11 cellular contexts compared by ENCODE assay signal in the genomic region with DNA sequence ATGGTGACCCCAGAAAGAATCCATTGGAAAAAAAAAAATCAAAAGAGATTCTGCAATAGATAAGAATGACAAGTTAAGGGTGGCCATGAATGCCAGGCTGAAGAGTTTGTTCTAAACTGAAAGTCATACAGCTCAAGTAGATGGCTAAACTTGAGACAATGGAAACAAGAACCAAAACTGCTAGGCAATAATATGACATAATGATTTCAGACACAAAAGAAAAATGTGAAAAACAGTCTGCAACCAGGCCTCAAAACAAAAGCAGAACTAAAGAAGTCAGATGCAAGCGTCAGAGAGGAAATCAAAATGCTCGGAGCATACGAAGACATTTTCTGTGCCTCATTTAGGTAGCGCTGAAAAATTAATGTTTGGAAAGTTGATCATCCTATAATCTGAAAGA. TPM values are rescaled to one million over a fixed set of nuclear protein-coding genes. Genes with fewer than 3 reads are reported as not detected.
DNase-seq lines count a peak whose midpoint lies in the region; ATAC-seq, FAIRE-seq and TF ChIP-seq lines count a peak whose summit lies in the region.
"Had no signal": no experiment of that assay in that cellular context is flagged by ENCODE, and none has a peak within 500 bp of the region (broad histone marks: within the 10 kb centered on the region; RNA-seq: fewer than 3 reads in every experiment).

No MANE protein-coding gene starts in this region.

- H3K36me3 ChIP-seq in MM.1S (replicated peaks; ENCODE audit: insufficient read depth, low read length): no peaks in the 10 kb centered on the region
- H3K36me3 ChIP-seq in ascending aorta: no peaks in the 10 kb centered on the region
- H3K36me3 ChIP-seq in esophagus muscularis mucosa: peaks cover 0 to 13% (median 4%) of the 10 kb centered on the region in 4 donors
- H3K36me3 ChIP-seq in HepG2 (replicated peaks in 1 of 2; ENCODE audit: control insufficient read depth in 1 of 2, insufficient read depth in 2 of 2, low read length in 2 of 2): no peaks in the 10 kb centered on the region

- peaks cover 0 to 4% of the 10 kb centered on the region in 2 donors for H3K36me3 Mint-ChIP-seq in naive B cell

- H3K27me3 Mint-ChIP-seq in naive B cell: no peaks in the 10 kb centered on the region

- no peak for TF ChIP-seq EP300 in esophagus muscularis mucosa (IDR thresholded peaks at IDR 0.05)
- TF ChIP-seq EP300 in HepG2 (IDR thresholded peaks at IDR 0.05; ENCODE audit: low read depth in 2 of 2, low read length in 2 of 2): no peak
- no peak for TF ChIP-seq EP300 in HepG2 (CRISPR knock-in tag; IDR thresholded peaks at IDR 0.05; ENCODE audit: borderline replicate concordance)

- H3K4me1 ChIP-seq in MM.1S (ENCODE audit: low read length) (peaks cover 17% of the 10 kb centered on the region), ascending aorta (no peaks in the 10 kb centered on the region), esophagus muscularis mucosa (no peaks in the 10 kb centered on the region), HepG2 (ENCODE audit: insufficient read depth, low read length) (no peaks in the 10 kb centered on the region)

- FAIRE-seq in HepG2 (lab: Jason Lieb, UNC): no peak

- TF ChIP-seq POLR2A in esophagus muscularis mucosa (IDR thresholded peaks at IDR 0.05; ENCODE audit: low read depth) (no peak), HepG2 (IDR thresholded peaks at IDR 0.05; ENCODE audit: insufficient read depth in 1 of 2, low read depth in 2 of 2, low read length in 2 of 2) (no peak)

- H4K20me1 ChIP-seq in MM.1S (ENCODE audit: insufficient read depth, low read length) (no peaks in the 10 kb centered on the region), HepG2 (ENCODE audit: insufficient read depth, low read length) (no peaks in the 10 kb centered on the region)

- in situ Hi-C loops in HepG2 (cut with HindIII; ENCODE audit: extremely low pct_ligation_motif_present, low pct_unique_long_range_greater_than_20kb): no loop called here

- H3K4me1 Mint-ChIP-seq in naive B cell: peaks cover 10 to 25% (median 17%) of the 10 kb centered on the region in 3 donors
- H3K4me1 Mint-ChIP-seq: GM23338, immature natural killer cell had no signal

- H3F3A ChIP-seq in MM.1S (ENCODE audit: insufficient read depth, low read length): peaks cover 24% of the 10 kb centered on the region

- peak overlapping the region; percentile 70 for H3K4me2 ChIP-seq in MM.1S (ENCODE audit: low read depth, low read length)
- no peak overlapping the region for H3K4me2 ChIP-seq in HepG2 (ENCODE audit: low read depth, low read length)
- H3K4me2 ChIP-seq: GM23338 had no signal

- H3K9ac ChIP-seq in MM.1S (ENCODE audit: low read length) (peak overlapping the region; percentile 57; the same call in 1 of the 2 replicates), HepG2 (ENCODE audit: insufficient read depth, low read depth, low read length) (no peak overlapping the region)

- H3K4me3 Mint-ChIP-seq in naive B cell: peak overlapping the region; percentile 16 to 85 (median 64)
- H3K4me3 Mint-ChIP-seq: GM23338, immature natural killer cell had no signal

- H3K27ac ChIP-seq in MM.1S (ENCODE audit: low read length) (peak overlapping the region; percentile 89), ascending aorta (peak overlapping the region in 1 of 2 donors; percentile 27), esophagus muscularis mucosa (replicated peaks in 1 of 4) (peak overlapping the region in 2 of 4 donors; percentile 17 to 22), coronary artery (peak overlapping the region in 1 of 2 donors; percentile 43), HepG2 (ENCODE audit: extremely low read length, insufficient read depth, low read length) (no peak overlapping the region)

- H3K27ac Mint-ChIP-seq in naive B cell: peak overlapping the region; percentile 88 to 94 (median 92)
- H3K27ac Mint-ChIP-seq: GM23338 had no signal

- intact Hi-C loops in ascending aorta (cut with DNase I): no loop called here
- intact Hi-C loops in esophagus muscularis mucosa (cut with DNase I): no loop called here
- intact Hi-C loops in HepG2 (cut with micrococcal nuclease; ENCODE audit: unreplicated experiment): no loop called here

- DNase-seq in MM.1S: peak; percentile 91
- peak; percentile 68 for DNase-seq in naive B cell
- no peak for DNase-seq in ascending aorta (ENCODE audit: low spot score in 2 of 2)
- no peak for DNase-seq in esophagus muscularis mucosa (ENCODE audit: extremely low spot score)
- DNase-seq in coronary artery (ENCODE audit: low spot score): no peak
- DNase-seq in HepG2 (ENCODE audit: low spot score): no peak
- DNase-seq: DMS53, immature natural killer cell had no signal

- no peak for TF ChIP-seq CTCF in MM.1S (IDR thresholded peaks at IDR 0.05; ENCODE audit: low read length)
- TF ChIP-seq CTCF in ascending aorta (IDR thresholded peaks at IDR 0.05): no peak
- no peak for TF ChIP-seq CTCF in esophagus muscularis mucosa (IDR thresholded peaks at IDR 0.05)
- no peak for TF ChIP-seq CTCF in coronary artery (IDR thresholded peaks at IDR 0.05)
- no peak for TF ChIP-seq CTCF in HepG2 (CRISPR knock-in tag; IDR thresholded peaks at IDR 0.05)

- H3K79me2 ChIP-seq in MM.1S (ENCODE audit: low read length): no peaks in the 10 kb centered on the region
- no peaks in the 10 kb centered on the region for H3K79me2 ChIP-seq in HepG2 (ENCODE audit: insufficient read depth, low read length)

- 86% methylated on average over 4 of the region's 4 CpGs for WGBS in esophagus muscularis mucosa
- 96% methylated on average over 4 of the region's 4 CpGs for WGBS in HepG2 (ENCODE audit: low lambda C conversion rate)

- H3K27me3 ChIP-seq in MM.1S (replicated peaks; ENCODE audit: insufficient read depth, low read length) (no peaks in the 10 kb centered on the region), ascending aorta (no peaks in the 10 kb centered on the region), esophagus muscularis mucosa (no peaks in the 10 kb centered on the region), HepG2 (ENCODE audit: control insufficient read depth in 1 of 2, insufficient read depth in 2 of 2, low read length in 2 of 2) (no peaks in the 10 kb centered on the region)

- no peaks in the 10 kb centered on the region for H3K9me3 Mint-ChIP-seq in naive B cell
- H3K9me3 Mint-ChIP-seq: immature natural killer cell had no signal

- H3K4me3 ChIP-seq in MM.1S (ENCODE audit: low read length) (peak overlapping the region; percentile 40), ascending aorta (no peak overlapping the region), esophagus muscularis mucosa (no peak overlapping the region), coronary artery (no peak overlapping the region), HepG2 (replicated peaks in 1 of 3; ENCODE audit: insufficient read depth in 1 of 3, low read depth in 2 of 3, low read length in 3 of 3) (no peak overlapping the region)
- H3K4me3 ChIP-seq: GM23338 had no signal

- POLR2A ChIA-PET in HepG2 (lab: Yijun Ruan, JAX): no interaction called here

- H2AFZ ChIP-seq in MM.1S (ENCODE audit: low read length) (peak overlapping the region; percentile 36; the same call in 1 of the 2 replicates), HepG2 (ENCODE audit: low read length) (no peak overlapping the region)
- H2AFZ ChIP-seq: GM23338 had no signal

- no peaks in the 10 kb centered on the region for H3K9me3 ChIP-seq in MM.1S (replicated peaks; ENCODE audit: insufficient read depth, low read length)
- H3K9me3 ChIP-seq in ascending aorta: no peaks in the 10 kb centered on the region
- H3K9me3 ChIP-seq in esophagus muscularis mucosa: no peaks in the 10 kb centered on the region
- no peaks in the 10 kb centered on the region for H3K9me3 ChIP-seq in HepG2 (ENCODE audit: low read length)

- no peak for TF ChIP-seq RAD21 in HepG2 (CRISPR knock-in tag; IDR thresholded peaks at IDR 0.05)

- BruUV-seq in HepG2 (replicated peaks; lab: Mats Ljungman, UMichigan): no TSS peak

- CTCF ChIA-PET in HepG2 (lab: Yijun Ruan, JAX; ENCODE audit: low intra/inter-chr PET ratio, low total read pairs): no interaction called here

- ATAC-seq in GM18858 (IDR thresholded peaks at IDR 0.05; ENCODE audit: unreplicated experiment) (peak; percentile 85), HG02571 (IDR thresholded peaks at IDR 0.05; ENCODE audit: unreplicated experiment) (peak; percentile 63), naive B cell (ENCODE audit: low read depth in 2 of 2) (peak; percentile 97 to 98), HepG2 (no peak)
- ATAC-seq: GM23338 had no signal

- no peaks in the 10 kb centered on the region for H3K9me2 ChIP-seq in MM.1S (replicated peaks; ENCODE audit: insufficient read depth, low read length)

RNA-seq across cellular contexts. Expression of a gene that starts 54.4 kb away (rescaled TPM):
- 10 to 100 TPM; 18.8 to 42.5 (median 32.3) TPM for polyA plus RNA-seq in naive B cell (ENCODE audit: low read depth in 6 of 6)
- 10.5 TPM for total RNA-seq in ascending aorta
- 10 to 100 TPM; 27.7 to 62.9 (median 28.8) TPM for total RNA-seq in esophagus muscularis mucosa
- total RNA-seq in HepG2 (2016; rRNA removed; fragmentation: Illumina TruSeq; extraction: Trizol): 7.5 and 8.5 TPM in 2 replicates
- 18.9 and 21.5 TPM in 2 replicates for total RNA-seq in HepG2 (2016; cell fraction: cytosol; rRNA removed; fragmentation: Illumina TruSeq; extraction: Trizol; ENCODE audit: low read depth)
- 6.7 and 7.0 TPM in 2 replicates for total RNA-seq in HepG2 (2016; cell fraction: insoluble cytoplasmic fraction; rRNA removed; fragmentation: Illumina TruSeq; extraction: Trizol)
- total RNA-seq in HepG2 (2016; cell fraction: membrane; rRNA removed; fragmentation: Illumina TruSeq; extraction: Trizol): 5.7 and 6.1 TPM in 2 replicates
- total RNA-seq in HepG2 (2016; cell fraction: nucleus; rRNA removed; fragmentation: Illumina TruSeq; extraction: Trizol): 9.8 and 11.4 TPM in 2 replicates
- 18.2 and 21.1 TPM in 2 replicates for polyA plus RNA-seq in HepG2 (2011; rRNA removed)
- polyA plus RNA-seq in HepG2 (2011; cell fraction: cytosol; rRNA removed): 8.0 and 10.6 TPM in 2 replicates
- polyA plus RNA-seq in HepG2 (2011; cell fraction: nucleus; rRNA removed): 16.3 and 20.7 TPM in 2 replicates
- polyA plus RNA-seq in HepG2 (2012): 11.0 TPM in 2 replicates
- polyA plus RNA-seq in HepG2 (2016; cell fraction: cytosol; fragmentation: Illumina TruSeq; extraction: Trizol; ENCODE audit: low read depth): 0.68 and 0.79 TPM in 2 replicates
- 5.2 and 5.6 TPM in 2 replicates for polyA plus RNA-seq in HepG2 (2016; cell fraction: insoluble cytoplasmic fraction; fragmentation: Illumina TruSeq; extraction: Trizol; ENCODE audit: low read depth)
- polyA plus RNA-seq in HepG2 (2016; cell fraction: membrane; fragmentation: Illumina TruSeq; extraction: Trizol; ENCODE audit: low read depth): 2.3 and 2.4 TPM in 2 replicates
- polyA plus RNA-seq in HepG2 (2016; cell fraction: nucleus; fragmentation: Illumina TruSeq; extraction: Trizol; ENCODE audit: insufficient read depth, low read depth): 12.0 and 12.1 TPM in 2 replicates
- 10.4 and 56.0 TPM in 2 replicates for polyA minus RNA-seq in HepG2 (2011; rRNA and poly(A)+ RNA removed; ENCODE audit: low replicate concordance)
- 12.7 and 15.6 TPM in 2 replicates for polyA minus RNA-seq in HepG2 (2011; cell fraction: cytosol; rRNA and poly(A)+ RNA removed)
- polyA minus RNA-seq in HepG2 (2011; cell fraction: nucleus; rRNA and poly(A)+ RNA removed): 18.7 and 25.6 TPM in 2 replicates

RNA-seq across cellular contexts. Expression of a gene that starts 56.7 kb away (rescaled TPM):
- polyA plus RNA-seq in naive B cell (ENCODE audit: low read depth in 6 of 6) (1 to 10 TPM in 3 of 6 donors, under 1 TPM in 3; 0.38 to 1.8 (median 1.1) TPM), HepG2 (2011; rRNA removed) (6.0 and 6.1 TPM in 2 replicates)
- total RNA-seq in ascending aorta (not detected), esophagus muscularis mucosa (1 to 10 TPM in 2 of 4 donors, under 1 TPM in 2; 0.75 to 2.0 (median 1.00) TPM), HepG2 (2016; rRNA removed; fragmentation: Illumina TruSeq; extraction: Trizol) (3.8 and 7.7 TPM in 2 replicates)
- 2.0 and 2.1 TPM in 2 replicates for total RNA-seq in HepG2 (2016; cell fraction: cytosol; rRNA removed; fragmentation: Illumina TruSeq; extraction: Trizol; ENCODE audit: low read depth)
- total RNA-seq in HepG2 (2016; cell fraction: insoluble cytoplasmic fraction; rRNA removed; fragmentation: Illumina TruSeq; extraction: Trizol): 3.1 and 6.6 TPM in 2 replicates
- 3.0 and 3.1 TPM in 2 replicates for total RNA-seq in HepG2 (2016; cell fraction: membrane; rRNA removed; fragmentation: Illumina TruSeq; extraction: Trizol)
- total RNA-seq in HepG2 (2016; cell fraction: nucleus; rRNA removed; fragmentation: Illumina TruSeq; extraction: Trizol): 8.1 and 13.9 TPM in 2 replicates
- polyA plus RNA-seq in HepG2 (2011; cell fraction: cytosol; rRNA removed): 2.7 and 4.7 TPM in 2 replicates
- polyA plus RNA-seq in HepG2 (2011; cell fraction: nucleus; rRNA removed): 2.1 and 2.7 TPM in 2 replicates
- polyA plus RNA-seq in HepG2 (2012): 7.6 and 8.2 TPM in 2 replicates
- polyA plus RNA-seq in HepG2 (2016; cell fraction: cytosol; fragmentation: Illumina TruSeq; extraction: Trizol; ENCODE audit: low read depth): 0.40 and 0.58 TPM in 2 replicates
- 3.5 and 3.8 TPM in 2 replicates for polyA plus RNA-seq in HepG2 (2016; cell fraction: insoluble cytoplasmic fraction; fragmentation: Illumina TruSeq; extraction: Trizol; ENCODE audit: low read depth)
- polyA plus RNA-seq in HepG2 (2016; cell fraction: membrane; fragmentation: Illumina TruSeq; extraction: Trizol; ENCODE audit: low read depth): 1.1 and 1.2 TPM in 2 replicates
- 10.5 and 11.4 TPM in 2 replicates for polyA plus RNA-seq in HepG2 (2016; cell fraction: nucleus; fragmentation: Illumina TruSeq; extraction: Trizol; ENCODE audit: insufficient read depth, low read depth)
- polyA minus RNA-seq in HepG2 (2011; rRNA and poly(A)+ RNA removed; ENCODE audit: low replicate concordance): 3.8 and 4.2 TPM in 2 replicates
- polyA minus RNA-seq in HepG2 (2011; cell fraction: cytosol; rRNA and poly(A)+ RNA removed): 6.9 and 7.7 TPM in 2 replicates
- polyA minus RNA-seq in HepG2 (2011; cell fraction: nucleus; rRNA and poly(A)+ RNA removed): 10.9 and 11.2 TPM in 2 replicates

Comparison
In these comparisons a context has a peak if more than half of its experiments do, and no peak if none do; other contexts are left out.
1. DNase-seq: peak in MM.1S (single experiment) and naive B cell (single experiment); none in ascending aorta (0 of 2), esophagus muscularis mucosa (single experiment), coronary artery (single experiment) and HepG2 (single experiment).